ENCODE assay signal across 17 cellular contexts in the genomic region with DNA sequence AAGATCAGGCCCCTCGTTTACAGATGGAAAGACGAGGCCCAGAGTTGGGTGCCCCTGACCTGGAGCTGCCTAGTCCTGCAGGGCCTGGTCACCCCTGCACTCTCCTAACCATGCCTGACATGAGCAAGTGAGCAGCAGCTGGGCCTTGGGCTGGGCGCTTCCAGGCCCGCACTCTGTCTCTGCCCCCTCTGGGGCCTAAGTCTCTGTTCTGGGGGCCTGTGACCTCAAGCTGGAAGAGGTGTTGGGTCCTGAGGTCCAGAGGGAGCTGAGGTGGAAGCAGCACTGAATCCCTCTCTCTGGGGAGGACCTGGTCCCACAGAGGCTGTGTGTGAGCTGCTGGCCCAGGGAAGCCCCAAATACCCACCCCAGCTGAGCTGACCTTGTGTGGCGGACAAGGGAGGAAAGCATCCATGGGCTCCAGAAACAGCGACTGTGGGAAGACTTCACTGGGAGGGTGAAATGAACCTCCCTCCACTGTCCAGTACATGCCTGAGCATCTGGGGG.
"Had no signal": no experiment of that assay in that cellular context is flagged by ENCODE, and none has a peak within 500 bp of the region (broad histone marks: within the 10 kb centered on the region; RNA-seq: fewer than 3 reads in every experiment).

No MANE protein-coding gene starts in this region.

- H3K27me3 ChIP-seq: adrenal gland, neural progenitor cell, pancreas, thyroid gland, uterus had no signal

- H3K36me3 ChIP-seq: adrenal gland, left ventricle myocardium inferior, neural progenitor cell, pancreas, thyroid gland, uterus, WERI-Rb-1 had no signal

- H3K36me3 Mint-ChIP-seq: activated naive CD4-positive, alpha-beta T cell treated with anti-CD3 and anti-CD28 coated beads, Interleukin-2, amount 50 U/mL, for 24 hours; neural progenitor cell; stimulated activated memory B cell treated with anti-CD40 and anti-IgM and Interleukin-4, amounts not matched to agents 10 μg/mL and 1 μg/mL and 100 μg/mL, for 72 hours had no signal

- H3K9ac ChIP-seq: neural progenitor cell had no signal

- H3K4me1 ChIP-seq: neural progenitor cell, pancreas, thyroid gland, uterus had no signal

- H3K4me1 Mint-ChIP-seq: stimulated activated memory B cell treated with anti-CD40 and anti-IgM and Interleukin-4, amounts not matched to agents 10 μg/mL and 1 μg/mL and 100 μg/mL, for 72 hours had no signal

- H3K4me2 ChIP-seq: neural progenitor cell had no signal

- DNase-seq: activated CD4-positive, alpha-beta T cell treated with anti-CD3 and anti-CD28 coated beads, Interleukin-2, amount 50 U/mL, for 48 hours; activated T-cell treated with anti-CD3 and anti-CD28 coated beads, Interleukin-2, amount 50 U/mL, for 24 hours; caudate nucleus; hypothalamus; left ventricle myocardium inferior; stimulated activated CD4-positive, alpha-beta T cell treated with anti-CD3 and anti-CD28 coated beads, Interleukin-2, amount 100 ng/mL, for 48 hours; T-helper 17 cell; thyroid gland; uterus; WERI-Rb-1 had no signal

- H3K27me3 Mint-ChIP-seq: activated naive CD4-positive, alpha-beta T cell treated with anti-CD3 and anti-CD28 coated beads, Interleukin-2, amount 50 U/mL, for 24 hours; T-helper 17 cell had no signal

- H3K9me3 ChIP-seq: adrenal gland, left ventricle myocardium inferior, pancreas, thyroid gland, uterus had no signal

- H3K27ac Mint-ChIP-seq: activated naive CD4-positive, alpha-beta T cell treated with anti-CD3 and anti-CD28 coated beads, Interleukin-2, amount 50 U/mL, for 24 hours; activated T-cell treated with anti-CD3 and anti-CD28 coated beads, Interleukin-2, amount 50 U/mL, for 24 hours; stimulated activated memory B cell treated with anti-CD40 and anti-IgM and Interleukin-4, amounts not matched to agents 10 μg/mL and 1 μg/mL and 100 μg/mL, for 72 hours; T-helper 17 cell had no signal

- H3K4me3 Mint-ChIP-seq: activated naive CD4-positive, alpha-beta T cell treated with anti-CD3 and anti-CD28 coated beads, Interleukin-2, amount 50 U/mL, for 24 hours; activated T-cell treated with anti-CD3 and anti-CD28 coated beads, Interleukin-2, amount 50 U/mL, for 24 hours; neural progenitor cell; stimulated activated memory B cell treated with anti-CD40 and anti-IgM and Interleukin-4, amounts not matched to agents 10 μg/mL and 1 μg/mL and 100 μg/mL, for 72 hours; T-helper 17 cell had no signal

- H3K9me3 Mint-ChIP-seq: activated naive CD4-positive, alpha-beta T cell treated with anti-CD3 and anti-CD28 coated beads, Interleukin-2, amount 50 U/mL, for 24 hours; activated T-cell treated with anti-CD3 and anti-CD28 coated beads, Interleukin-2, amount 50 U/mL, for 24 hours; stimulated activated memory B cell treated with anti-CD40 and anti-IgM and Interleukin-4, amounts not matched to agents 10 μg/mL and 1 μg/mL and 100 μg/mL, for 72 hours had no signal

- H3K27ac ChIP-seq: left ventricle myocardium inferior, neural progenitor cell, pancreas, thyroid gland, uterus, WERI-Rb-1 had no signal

- FAIRE-seq: colon, endometrium, pancreas had no signal

- H3K4me3 ChIP-seq: adrenal gland, left ventricle myocardium inferior, neural progenitor cell, pancreas, thyroid gland, uterus had no signal

- ATAC-seq: pancreas; stimulated activated memory B cell treated with anti-CD40 and anti-IgM and Interleukin-4, amounts not matched to agents 10 μg/mL and 1 μg/mL and 100 μg/mL, for 72 hours; T-helper 17 cell had no signal
